1 cellular context compared by ENCODE assay signal in the genomic region with DNA sequence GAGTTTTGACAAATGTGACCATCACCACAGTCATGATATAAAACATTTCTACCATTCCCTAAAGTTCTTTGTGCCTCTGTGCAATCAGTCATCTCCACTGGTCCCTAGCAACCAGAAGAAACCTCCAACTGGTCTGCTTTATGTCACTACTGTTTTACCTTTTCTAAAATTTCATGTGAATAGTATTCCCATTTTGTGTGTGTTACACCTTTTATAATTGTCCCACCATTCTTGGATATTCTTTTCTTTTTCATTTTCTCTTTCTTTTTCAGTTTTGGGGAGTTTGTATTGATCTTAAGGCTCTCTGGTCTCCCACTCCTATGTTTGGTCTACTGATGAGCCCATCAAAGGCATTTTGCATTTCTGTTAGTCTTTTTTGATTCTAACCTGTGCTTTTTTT.
TF ChIP-seq lines count a peak whose summit lies in the region.

No MANE protein-coding gene starts in this region.

TF ChIP-seq in GM12878, 131 proteins besides CTCF, POLR2A, EP300 and RAD21:
- TF ChIP-seq, protein P1, sequence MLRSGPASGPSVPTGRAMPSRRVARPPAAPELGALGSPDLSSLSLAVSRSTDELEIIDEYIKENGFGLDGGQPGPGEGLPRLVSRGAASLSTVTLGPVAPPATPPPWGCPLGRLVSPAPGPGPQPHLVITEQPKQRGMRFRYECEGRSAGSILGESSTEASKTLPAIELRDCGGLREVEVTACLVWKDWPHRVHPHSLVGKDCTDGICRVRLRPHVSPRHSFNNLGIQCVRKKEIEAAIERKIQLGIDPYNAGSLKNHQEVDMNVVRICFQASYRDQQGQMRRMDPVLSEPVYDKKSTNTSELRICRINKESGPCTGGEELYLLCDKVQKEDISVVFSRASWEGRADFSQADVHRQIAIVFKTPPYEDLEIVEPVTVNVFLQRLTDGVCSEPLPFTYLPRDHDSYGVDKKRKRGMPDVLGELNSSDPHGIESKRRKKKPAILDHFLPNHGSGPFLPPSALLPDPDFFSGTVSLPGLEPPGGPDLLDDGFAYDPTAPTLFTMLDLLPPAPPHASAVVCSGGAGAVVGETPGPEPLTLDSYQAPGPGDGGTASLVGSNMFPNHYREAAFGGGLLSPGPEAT (IDR thresholded peaks at IDR 0.05; ENCODE audit: low read depth): no peak
- TF ChIP-seq NFXL1 (IDR thresholded peaks at IDR 0.05; ENCODE audit: borderline replicate concordance): peak; percentile 48; the same call in 1 of the 2 replicates
- TF ChIP-seq ETV6 (conservative IDR thresholded peaks at IDR 0.05 in 1 of 2, IDR thresholded peaks at IDR 0.05 in 1 of 2; ENCODE audit: borderline replicate concordance in 1 of 2, low read depth in 1 of 2): peak in 1 of 2 experiments; percentile 91; a peak in 1 of 4 replicates
